15 cellular contexts compared by ENCODE assay signal in genomic region chr13:37138169-37138568, GRCh38. TPM values are rescaled to one million over a fixed set of nuclear protein-coding genes. Genes with fewer than 3 reads are reported as not detected.
A peak's percentile ranks its signal among the peaks of the same experiment; 100 is the strongest.
DNase-seq lines count a peak whose midpoint lies in the region; ATAC-seq, FAIRE-seq and TF ChIP-seq lines count a peak whose summit lies in the region.
"Had no signal": no experiment of that assay in that cellular context is flagged by ENCODE, and none has a peak within 500 bp of the region (broad histone marks: within the 10 kb centered on the region; RNA-seq: fewer than 3 reads in every experiment).

No MANE protein-coding gene starts in this region.

- BruUV-seq in K562 (replicated peaks; lab: Mats Ljungman, UMichigan): no TSS peak

- intact Hi-C loops in K562 (cut with micrococcal nuclease): no loop called here

- H3K27ac ChIP-seq in K562 (ENCODE audit: extremely low read depth, low read depth, low read length): no peak overlapping the region
- H3K27ac ChIP-seq: gastrocnemius medialis, thyroid gland had no signal

- POLR2A ChIA-PET in BJ (lab: Charles Lee) (no interaction called here), K562 (lab: Yijun Ruan, JAX) (no interaction called here)

- 0% methylated on average over 1 of the region's 1 CpG for WGBS in K562 (ENCODE audit: insufficient coverage, low coverage, missing lambda C conversion rate)

- in situ Hi-C loops in K562 (cut with MboI): no loop called here

- FAIRE-seq in K562 (lab: Jason Lieb, UNC): no peak

- H3K4me1 ChIP-seq in K562 (replicated peaks in 1 of 2; ENCODE audit: control insufficient read depth in 2 of 2, insufficient read depth in 2 of 2, low read length in 2 of 2): no peaks in the 10 kb centered on the region
- H3K4me1 ChIP-seq: gastrocnemius medialis, thyroid gland had no signal

- H3K27me3 ChIP-seq in BJ (ENCODE audit: control insufficient read depth, insufficient read depth, low read length) (no peaks in the 10 kb centered on the region), K562 (ENCODE audit: control insufficient read depth in 2 of 2, insufficient read depth in 2 of 2, low read length in 2 of 2) (no peaks in the 10 kb centered on the region)
- H3K27me3 ChIP-seq: gastrocnemius medialis, thyroid gland had no signal

- no peak overlapping the region for H3K4me3 ChIP-seq in BJ (ENCODE audit: low read depth, low read length)
- no peak overlapping the region for H3K4me3 ChIP-seq in K562
- H3K4me3 ChIP-seq: gastrocnemius medialis, thyroid gland had no signal

- no peak for DNase-seq in BJ (ENCODE audit: low read depth)
- peak; percentile 2 for DNase-seq in HK-2 (ENCODE audit: unreplicated experiment)
- DNase-seq in K562 (ENCODE audit: extremely low read depth in 1 of 4, low spot score in 3 of 4): peak in 2 of 4 experiments; percentile 5 to 9
- peak; percentile 3 for DNase-seq in kidney tubule cell (ENCODE audit: low spot score)
- DNase-seq in DMS153 treated with DMSO at 0.1 percent for 48 hours (lab: John Stamatoyannopoulos, UW; ENCODE audit: unreplicated experiment): no peak
- no peak for DNase-seq in pons (ENCODE audit: low spot score)
- DNase-seq in activated gamma-delta T cell (lab: John Stamatoyannopoulos, UW): no peak
- DNase-seq: activated T-cell treated with anti-CD3 and anti-CD28 coated beads, Interleukin-2, amount 50 U/mL, for 1 hour; CD8-positive, alpha-beta T cell; gastrocnemius medialis; NCI-H1694 treated with DMSO at 0.1 percent for 48 hours; thyroid gland had no signal

- no peaks in the 10 kb centered on the region for H3K79me2 ChIP-seq in K562 (ENCODE audit: control insufficient read depth, insufficient read depth, low read length)

- peak; percentile 27; the same call in 1 of the 2 replicates for TF ChIP-seq CTCF in BJ (IDR thresholded peaks at IDR 0.05; ENCODE audit: insufficient read depth, low read depth, low read length)
- peak in 2 of 3 experiments; percentile 54 to 83; a peak in 4 of 6 replicates for TF ChIP-seq CTCF in K562 (IDR thresholded peaks at IDR 0.05 in 2 of 3, conservative IDR thresholded peaks at IDR 0.05 in 1 of 3; ENCODE audit: insufficient read depth in 2 of 3, low read depth in 1 of 3, low read length in 3 of 3)

- TF ChIP-seq RAD21 in K562 (CRISPR knock-in tag; conservative IDR thresholded peaks at IDR 0.05 in 1 of 2, IDR thresholded peaks at IDR 0.05 in 1 of 2): no peak

- H4K20me1 ChIP-seq in K562 (replicated peaks; ENCODE audit: control insufficient read depth, insufficient read depth, low read length): no peaks in the 10 kb centered on the region

- no peaks in the 10 kb centered on the region for H3K36me3 ChIP-seq in BJ (ENCODE audit: control insufficient read depth, insufficient read depth, low read length)
- no peaks in the 10 kb centered on the region for H3K36me3 ChIP-seq in K562 (ENCODE audit: control insufficient read depth, insufficient read depth, low read length)
- H3K36me3 ChIP-seq: gastrocnemius medialis, thyroid gland had no signal

- H3K9me1 ChIP-seq in K562 (ENCODE audit: control insufficient read depth, insufficient read depth, low read length): no peaks in the 10 kb centered on the region

- no peak for TF ChIP-seq POLR2A in K562 (conservative IDR thresholded peaks at IDR 0.05)

- H3K4me2 ChIP-seq in K562 (ENCODE audit: insufficient read depth, low read length): no peak overlapping the region

- no peaks in the 10 kb centered on the region for H3K9me3 ChIP-seq in K562 (replicated peaks; ENCODE audit: control insufficient read depth, insufficient read depth, low read depth, low read length)
- H3K9me3 ChIP-seq: gastrocnemius medialis, thyroid gland had no signal

- no peak overlapping the region for H3K9ac ChIP-seq in K562 (ENCODE audit: insufficient read depth in 1 of 2, low read depth in 2 of 2, low read length in 2 of 2)

- no peak for TF ChIP-seq EP300 in K562 (IDR thresholded peaks at IDR 0.05; ENCODE audit: low read length)

- ATAC-seq in K562: peak; percentile 70
- no peak for ATAC-seq in GM18511 (IDR thresholded peaks at IDR 0.05; ENCODE audit: unreplicated experiment)
- ATAC-seq: CD8-positive, alpha-beta T cell; gastrocnemius medialis had no signal

- CTCF ChIA-PET in BJ (lab: Yijun Ruan, JAX): interaction anchor here (0.8 kb wide), 1 partner anchor 41 kb away, joined by 3 read pairs; no protein-coding TSS in a partner anchor
- CTCF ChIA-PET in K562 (lab: Yijun Ruan, JAX; ENCODE audit: low intra/inter-chr PET ratio): no interaction called here

- no peak overlapping the region for H2AFZ ChIP-seq in K562 (ENCODE audit: low read depth, low read length)

RNA-seq across cellular contexts. Expression of gene CSNK1A1L, which starts 32.7 kb away (rescaled TPM):
- polyA plus RNA-seq in BJ (2011; rRNA removed) (not detected in 2 replicates), K562 (2011; rRNA removed) (not detected in 2 replicates), K562 (2014; fragmentation: Illumina TruSeq; extraction: Trizol) (not detected in 2 replicates), K562 (2014; fragmentation: Nextera tagmentation; extraction: Ambion mirVana) (not detected), K562 (2014; rRNA removed) (not detected in 2 replicates)
- not detected in 2 replicates for polyA minus RNA-seq in BJ (2011; rRNA and poly(A)+ RNA removed)
- not detected in 2 replicates for total RNA-seq in K562 (2011; cell fraction: chromatin; rRNA removed; ENCODE audit: low replicate concordance)
- not detected in 2 replicates for total RNA-seq in K562 (2011; cell fraction: nucleolus; rRNA removed)
- total RNA-seq in K562 (2011; cell fraction: nucleoplasm; rRNA removed): not detected in 2 replicates
- total RNA-seq in K562 (2014; rRNA removed) (not detected in 2 replicates), K562 (2014; rRNA removed; fragmentation: Illumina TruSeq; extraction: Trizol) (not detected in 2 replicates), K562 (2015; rRNA removed; fragmentation: Illumina TruSeq; extraction: Trizol) (not detected in 2 replicates), K562 (2021) (not detected in 2 replicates)
- not detected in 2 replicates for polyA plus RNA-seq in K562 (2011; cell fraction: cytosol; rRNA removed)
- polyA plus RNA-seq in K562 (2011; cell fraction: nucleus; rRNA removed): not detected in 2 replicates
- 0.04 TPM in 1 of 2 replicates, not detected in the other for polyA plus RNA-seq in K562 (2012)
- not detected in 2 replicates for polyA minus RNA-seq in K562 (2011; rRNA and poly(A)+ RNA removed)
- not detected in 2 replicates for polyA minus RNA-seq in K562 (2011; cell fraction: cytosol; rRNA and poly(A)+ RNA removed)
- not detected in 2 replicates for polyA minus RNA-seq in K562 (2011; cell fraction: nucleus; rRNA and poly(A)+ RNA removed)
- total RNA-seq: CD8-positive, alpha-beta T cell; gastrocnemius medialis; lung microvascular endothelial cell; renal cortical epithelial cell; thyroid gland had no signal

Comparison
In these comparisons a context has a peak if more than half of its experiments do, and no peak if none do; other contexts are left out.
1. DNase-seq: peak in HK-2 (single experiment) and kidney tubule cell (single experiment); none in BJ (single experiment), DMS153 treated with DMSO at 0.1 percent for 48 hours (single experiment), pons (single experiment) and activated gamma-delta T cell (single experiment).